ENCODE assay signal across 2 cellular contexts in genomic region chr16:66380421-66380820, GRCh38.
TF ChIP-seq lines count a peak whose summit lies in the region.

No MANE protein-coding gene starts in this region.

TF ChIP-seq in HepG2, 621 proteins besides CTCF, POLR2A, EP300 and RAD21:
- TF ChIP-seq PHB2 (IDR thresholded peaks at IDR 0.05; ENCODE audit: partially characterized antibody) (peak; percentile 62), PRDM10 (CRISPR knock-in tag; IDR thresholded peaks at IDR 0.05; ENCODE audit: low read depth) (no peak), KLF13 (CRISPR knock-in tag; IDR thresholded peaks at IDR 0.05) (no peak), RFX3 (CRISPR knock-in tag; IDR thresholded peaks at IDR 0.05) (no peak), ZNF44 (CRISPR knock-in tag; IDR thresholded peaks at IDR 0.05) (no peak), ZGPAT (CRISPR knock-in tag; IDR thresholded peaks at IDR 0.05) (no peak), ATF7 (IDR thresholded peaks at IDR 0.05) (peak; percentile 17; the same call in 1 of the 2 replicates), ATF7 (CRISPR knock-in tag; IDR thresholded peaks at IDR 0.05) (no peak), CREB1 (IDR thresholded peaks at IDR 0.05) (peak; percentile 91), CREB1 (CRISPR knock-in tag; IDR thresholded peaks at IDR 0.05) (no peak), NBN (conservative IDR thresholded peaks at IDR 0.05) (0 out of 2 replicates have a peak, but pooled peaks have one; percentile 69), ZNF350 (CRISPR knock-in tag; IDR thresholded peaks at IDR 0.05; ENCODE audit: borderline replicate concordance, low read depth) (no peak)
TF ChIP-seq in HepG2: peak in this region for 4.

TF ChIP-seq in K562, 482 proteins besides CTCF, POLR2A, EP300 and RAD21:
- TF ChIP-seq ZNF143 (CRISPR knock-in tag; IDR thresholded peaks at IDR 0.05) (no peak), HEY1 (CRISPR knock-in tag; IDR thresholded peaks at IDR 0.05; ENCODE audit: borderline replicate concordance) (no peak), FOXK2 (conservative IDR thresholded peaks at IDR 0.05 in 1 of 2, IDR thresholded peaks at IDR 0.05 in 1 of 2; ENCODE audit: low read depth in 2 of 2) (no peak), TCFL5 (CRISPR knock-in tag; conservative IDR thresholded peaks at IDR 0.05) (no peak), HOXB6 (CRISPR knock-in tag; IDR thresholded peaks at IDR 0.05; ENCODE audit: borderline replicate concordance) (no peak), HDAC1 (IDR thresholded peaks at IDR 0.05) (0 out of 4 replicates have a peak, but pooled peaks of 1 of the 2 experiments have one; percentile 26), KAT2B (IDR thresholded peaks at IDR 0.05; ENCODE audit: low read depth, low read length) (no peak), LARP7 (IDR thresholded peaks at IDR 0.05) (0 out of 2 replicates have a peak, but pooled peaks have one; percentile 38), MYBL2 (IDR thresholded peaks at IDR 0.05; ENCODE audit: low read depth) (no peak), MYBL2 (CRISPR knock-in tag; IDR thresholded peaks at IDR 0.05; ENCODE audit: borderline replicate concordance) (no peak), CBX3 (IDR thresholded peaks at IDR 0.05; ENCODE audit: borderline replicate concordance in 1 of 2, low read length in 2 of 2) (no peak), ZNF696 (CRISPR knock-in tag; conservative IDR thresholded peaks at IDR 0.05) (no peak), EHMT2 (IDR thresholded peaks at IDR 0.05) (0 out of 2 replicates have a peak, but pooled peaks have one; percentile 26), ZNF134 (CRISPR knock-in tag; conservative IDR thresholded peaks at IDR 0.05) (no peak), HNRNPUL1 (IDR thresholded peaks at IDR 0.05; ENCODE audit: low read length) (no peak), CTCFL (IDR thresholded peaks at IDR 0.05; ENCODE audit: borderline replicate concordance, insufficient read depth, low read depth, low read length, poor library complexity, severe bottlenecking) (no peak), MAFF (IDR thresholded peaks at IDR 0.05; ENCODE audit: low read length) (no peak), MNT (conservative IDR thresholded peaks at IDR 0.05) (no peak), ELF4 (CRISPR knock-in tag; IDR thresholded peaks at IDR 0.05) (0 out of 2 replicates have a peak, but pooled peaks have one; percentile 4), TBL1XR1 (IDR thresholded peaks at IDR 0.05; ENCODE audit: low read length in 2 of 2) (no peak), RBM22 (IDR thresholded peaks at IDR 0.05; ENCODE audit: low read depth, low read length, poor library complexity, severe bottlenecking) (no peak)
- TF ChIP-seq, protein P1, sequence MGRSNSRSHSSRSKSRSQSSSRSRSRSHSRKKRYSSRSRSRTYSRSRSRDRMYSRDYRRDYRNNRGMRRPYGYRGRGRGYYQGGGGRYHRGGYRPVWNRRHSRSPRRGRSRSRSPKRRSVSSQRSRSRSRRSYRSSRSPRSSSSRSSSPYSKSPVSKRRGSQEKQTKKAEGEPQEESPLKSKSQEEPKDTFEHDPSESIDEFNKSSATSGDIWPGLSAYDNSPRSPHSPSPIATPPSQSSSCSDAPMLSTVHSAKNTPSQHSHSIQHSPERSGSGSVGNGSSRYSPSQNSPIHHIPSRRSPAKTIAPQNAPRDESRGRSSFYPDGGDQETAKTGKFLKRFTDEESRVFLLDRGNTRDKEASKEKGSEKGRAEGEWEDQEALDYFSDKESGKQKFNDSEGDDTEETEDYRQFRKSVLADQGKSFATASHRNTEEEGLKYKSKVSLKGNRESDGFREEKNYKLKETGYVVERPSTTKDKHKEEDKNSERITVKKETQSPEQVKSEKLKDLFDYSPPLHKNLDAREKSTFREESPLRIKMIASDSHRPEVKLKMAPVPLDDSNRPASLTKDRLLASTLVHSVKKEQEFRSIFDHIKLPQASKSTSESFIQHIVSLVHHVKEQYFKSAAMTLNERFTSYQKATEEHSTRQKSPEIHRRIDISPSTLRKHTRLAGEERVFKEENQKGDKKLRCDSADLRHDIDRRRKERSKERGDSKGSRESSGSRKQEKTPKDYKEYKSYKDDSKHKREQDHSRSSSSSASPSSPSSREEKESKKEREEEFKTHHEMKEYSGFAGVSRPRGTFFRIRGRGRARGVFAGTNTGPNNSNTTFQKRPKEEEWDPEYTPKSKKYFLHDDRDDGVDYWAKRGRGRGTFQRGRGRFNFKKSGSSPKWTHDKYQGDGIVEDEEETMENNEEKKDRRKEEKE (IDR thresholded peaks at IDR 0.05; ENCODE audit: borderline replicate concordance in 1 of 2, control insufficient read depth in 1 of 2, low read depth in 2 of 2, low read length in 1 of 2): no peak
- TF ChIP-seq, protein P2, sequence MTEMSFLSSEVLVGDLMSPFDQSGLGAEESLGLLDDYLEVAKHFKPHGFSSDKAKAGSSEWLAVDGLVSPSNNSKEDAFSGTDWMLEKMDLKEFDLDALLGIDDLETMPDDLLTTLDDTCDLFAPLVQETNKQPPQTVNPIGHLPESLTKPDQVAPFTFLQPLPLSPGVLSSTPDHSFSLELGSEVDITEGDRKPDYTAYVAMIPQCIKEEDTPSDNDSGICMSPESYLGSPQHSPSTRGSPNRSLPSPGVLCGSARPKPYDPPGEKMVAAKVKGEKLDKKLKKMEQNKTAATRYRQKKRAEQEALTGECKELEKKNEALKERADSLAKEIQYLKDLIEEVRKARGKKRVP (CRISPR knock-in tag; IDR thresholded peaks at IDR 0.05): no peak
- TF ChIP-seq, protein P3, sequence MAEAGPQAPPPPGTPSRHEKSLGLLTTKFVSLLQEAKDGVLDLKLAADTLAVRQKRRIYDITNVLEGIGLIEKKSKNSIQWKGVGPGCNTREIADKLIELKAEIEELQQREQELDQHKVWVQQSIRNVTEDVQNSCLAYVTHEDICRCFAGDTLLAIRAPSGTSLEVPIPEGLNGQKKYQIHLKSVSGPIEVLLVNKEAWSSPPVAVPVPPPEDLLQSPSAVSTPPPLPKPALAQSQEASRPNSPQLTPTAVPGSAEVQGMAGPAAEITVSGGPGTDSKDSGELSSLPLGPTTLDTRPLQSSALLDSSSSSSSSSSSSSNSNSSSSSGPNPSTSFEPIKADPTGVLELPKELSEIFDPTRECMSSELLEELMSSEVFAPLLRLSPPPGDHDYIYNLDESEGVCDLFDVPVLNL (CRISPR knock-in tag; IDR thresholded peaks at IDR 0.05; ENCODE audit: low read depth): no peak
- TF ChIP-seq, protein P4, sequence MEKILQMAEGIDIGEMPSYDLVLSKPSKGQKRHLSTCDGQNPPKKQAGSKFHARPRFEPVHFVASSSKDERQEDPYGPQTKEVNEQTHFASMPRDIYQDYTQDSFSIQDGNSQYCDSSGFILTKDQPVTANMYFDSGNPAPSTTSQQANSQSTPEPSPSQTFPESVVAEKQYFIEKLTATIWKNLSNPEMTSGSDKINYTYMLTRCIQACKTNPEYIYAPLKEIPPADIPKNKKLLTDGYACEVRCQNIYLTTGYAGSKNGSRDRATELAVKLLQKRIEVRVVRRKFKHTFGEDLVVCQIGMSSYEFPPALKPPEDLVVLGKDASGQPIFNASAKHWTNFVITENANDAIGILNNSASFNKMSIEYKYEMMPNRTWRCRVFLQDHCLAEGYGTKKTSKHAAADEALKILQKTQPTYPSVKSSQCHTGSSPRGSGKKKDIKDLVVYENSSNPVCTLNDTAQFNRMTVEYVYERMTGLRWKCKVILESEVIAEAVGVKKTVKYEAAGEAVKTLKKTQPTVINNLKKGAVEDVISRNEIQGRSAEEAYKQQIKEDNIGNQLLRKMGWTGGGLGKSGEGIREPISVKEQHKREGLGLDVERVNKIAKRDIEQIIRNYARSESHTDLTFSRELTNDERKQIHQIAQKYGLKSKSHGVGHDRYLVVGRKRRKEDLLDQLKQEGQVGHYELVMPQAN (IDR thresholded peaks at IDR 0.05; ENCODE audit: borderline replicate concordance): 0 out of 2 replicates have a peak, but pooled peaks have one; percentile 14
- TF ChIP-seq, protein P5, sequence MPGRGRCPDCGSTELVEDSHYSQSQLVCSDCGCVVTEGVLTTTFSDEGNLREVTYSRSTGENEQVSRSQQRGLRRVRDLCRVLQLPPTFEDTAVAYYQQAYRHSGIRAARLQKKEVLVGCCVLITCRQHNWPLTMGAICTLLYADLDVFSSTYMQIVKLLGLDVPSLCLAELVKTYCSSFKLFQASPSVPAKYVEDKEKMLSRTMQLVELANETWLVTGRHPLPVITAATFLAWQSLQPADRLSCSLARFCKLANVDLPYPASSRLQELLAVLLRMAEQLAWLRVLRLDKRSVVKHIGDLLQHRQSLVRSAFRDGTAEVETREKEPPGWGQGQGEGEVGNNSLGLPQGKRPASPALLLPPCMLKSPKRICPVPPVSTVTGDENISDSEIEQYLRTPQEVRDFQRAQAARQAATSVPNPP (IDR thresholded peaks at IDR 0.05; ENCODE audit: borderline replicate concordance, insufficient read depth, insufficient read length): no peak
TF ChIP-seq in K562: peak in this region for 5.
